In the genomic region with DNA sequence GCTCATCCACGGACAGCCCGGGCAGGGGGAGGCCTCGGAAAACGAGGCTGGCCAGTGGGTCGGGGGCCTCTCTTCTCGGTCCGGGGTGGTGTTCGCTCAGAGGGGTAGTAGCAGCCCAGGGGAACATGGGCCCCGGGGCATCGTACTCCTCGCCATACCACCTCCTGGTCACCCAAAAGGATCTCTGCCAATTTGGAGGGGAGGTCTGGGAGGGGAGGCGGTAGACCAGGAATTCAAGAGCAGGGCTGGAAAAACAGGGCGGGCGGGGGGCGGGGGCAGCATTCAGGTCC, we compare ENCODE assay signal across 17 cellular contexts.
"Had no signal": no experiment of that assay in that cellular context is flagged by ENCODE, and none has a peak within 500 bp of the region (broad histone marks: within the 10 kb centered on the region; RNA-seq: fewer than 3 reads in every experiment).

No MANE protein-coding gene starts in this region.

- H3K4me3 ChIP-seq: heart right ventricle, thoracic aorta had no signal

- H3K9me3 Mint-ChIP-seq: activated naive CD8-positive, alpha-beta T cell treated with anti-CD3 and anti-CD28 coated beads, Interleukin-2, amount 10 ng/mL, durations not matched to agents 7 days and 5 days; activated T-helper 1 cell treated with anti-CD3 and anti-CD28 coated beads, Interleukin-12 subunit alpha, Interleukin-12 subunit beta, Interleukin-2, Interleukin-4 antibody, amounts not matched to agents 30 ng/mL and 10 ng/mL and 1 ng/mL, durations not matched to agents 14 hours and 24 hours and 36 hours; memory B cell; natural killer cell treated with Interleukin-12 subunit alpha and Interleukin-12 subunit beta and Interleukin-15 and Interleukin-18, amount 100 ng/mL, for 72 hours; stimulated activated naive CD8-positive, alpha-beta T cell treated with anti-CD3 and anti-CD28 coated beads, Interleukin-15, Interleukin-2, amounts not matched to agents 100 ng/mL and 50 ng/mL, for 24 hours; WTC11 had no signal

- H3K9me3 ChIP-seq: thoracic aorta had no signal

- DNase-seq: activated CD4-positive, alpha-beta T cell treated with anti-CD3 and anti-CD28 coated beads for 48 hours; activated CD8-positive, alpha-beta memory T cell treated with anti-CD3 and anti-CD28 coated beads for 24 hours; activated naive CD8-positive, alpha-beta T cell treated with anti-CD3 and anti-CD28 coated beads, Interleukin-2, amount 10 ng/mL, durations not matched to agents 7 days and 5 days; cortex of kidney; effector CD4-positive, alpha-beta T cell; heart right ventricle; left ventricle myocardium superior; nucleus accumbens; SW 1271 had no signal

- H3K27me3 ChIP-seq: heart right ventricle had no signal

- H3K27ac Mint-ChIP-seq: activated naive CD8-positive, alpha-beta T cell treated with anti-CD3 and anti-CD28 coated beads, Interleukin-2, amount 10 ng/mL, durations not matched to agents 7 days and 5 days; activated T-helper 1 cell treated with anti-CD3 and anti-CD28 coated beads, Interleukin-12 subunit alpha, Interleukin-12 subunit beta, Interleukin-2, Interleukin-4 antibody, amounts not matched to agents 30 ng/mL and 10 ng/mL and 1 ng/mL, durations not matched to agents 14 hours and 24 hours and 36 hours; memory B cell; natural killer cell treated with Interleukin-12 subunit alpha and Interleukin-12 subunit beta and Interleukin-15 and Interleukin-18, amount 100 ng/mL, for 72 hours; stimulated activated naive CD8-positive, alpha-beta T cell treated with anti-CD3 and anti-CD28 coated beads, Interleukin-15, Interleukin-2, amounts not matched to agents 100 ng/mL and 50 ng/mL, for 24 hours had no signal

- ATAC-seq: heart right ventricle; left ventricle myocardium superior; natural killer cell treated with Interleukin-12 subunit alpha and Interleukin-12 subunit beta and Interleukin-15 and Interleukin-18, amount 100 ng/mL, for 72 hours; right cardiac atrium had no signal

- H3K27me3 Mint-ChIP-seq: activated naive CD8-positive, alpha-beta T cell treated with anti-CD3 and anti-CD28 coated beads, Interleukin-2, amount 10 ng/mL, durations not matched to agents 7 days and 5 days; brain; memory B cell; natural killer cell treated with Interleukin-12 subunit alpha and Interleukin-12 subunit beta and Interleukin-15 and Interleukin-18, amount 100 ng/mL, for 72 hours; stimulated activated naive CD8-positive, alpha-beta T cell treated with anti-CD3 and anti-CD28 coated beads, Interleukin-15, Interleukin-2, amounts not matched to agents 100 ng/mL and 50 ng/mL, for 24 hours had no signal

- H3K27ac ChIP-seq: heart right ventricle, thoracic aorta had no signal

- H3K4me3 Mint-ChIP-seq: activated naive CD8-positive, alpha-beta T cell treated with anti-CD3 and anti-CD28 coated beads, Interleukin-2, amount 10 ng/mL, durations not matched to agents 7 days and 5 days; activated T-helper 1 cell treated with anti-CD3 and anti-CD28 coated beads, Interleukin-12 subunit alpha, Interleukin-12 subunit beta, Interleukin-2, Interleukin-4 antibody, amounts not matched to agents 30 ng/mL and 10 ng/mL and 1 ng/mL, durations not matched to agents 14 hours and 24 hours and 36 hours; memory B cell; natural killer cell treated with Interleukin-12 subunit alpha and Interleukin-12 subunit beta and Interleukin-15 and Interleukin-18, amount 100 ng/mL, for 72 hours; stimulated activated naive CD8-positive, alpha-beta T cell treated with anti-CD3 and anti-CD28 coated beads, Interleukin-15, Interleukin-2, amounts not matched to agents 100 ng/mL and 50 ng/mL, for 24 hours had no signal
